ENCODE assay signal across 8 cellular contexts in genomic region chr21:41953831-41954653, GRCh38. TPM values are rescaled to one million over a fixed set of nuclear protein-coding genes. Genes with fewer than 3 reads are reported as not detected.
DNase-seq lines count a peak whose midpoint lies in the region; ATAC-seq lines count a peak whose summit lies in the region.

Gene C2CD2, minus strand, starts transcription at chr21:41954018. Its CDS starts 370 bp downstream, at chr21:41953648.

- peaks cover 12% of the 10 kb centered on the region for H3K36me3 ChIP-seq in SJSA1

- H3K4me1 ChIP-seq in SJSA1 (replicated peaks), result peaks cover 60% of the 10 kb centered on the region

- H3K9me3 ChIP-seq in SJSA1 (replicated peaks), result 0 out of 2 replicates have a peak, but pooled peaks cover 3% of the 10 kb centered on the region

- peak; percentile 43 for ATAC-seq in HG02970 (IDR thresholded peaks at IDR 0.05; ENCODE audit: low FRiP score, unreplicated experiment)

- no peaks in the 10 kb centered on the region for H3K27me3 ChIP-seq in SJSA1 (replicated peaks)
- H3K27me3 ChIP-seq in layer of hippocampus (ENCODE audit: control insufficient read depth, insufficient read depth, low read length), result no peaks in the 10 kb centered on the region

- peak; percentile 4 for DNase-seq in activated gamma-delta T cell treated with anti-CD3 and anti-CD28 coated beads, Interleukin-2, amount 50 U/mL, for 16 hours (ENCODE audit: low read depth)
- DNase-seq in activated gamma-delta T cell treated with Interleukin-2 at 50 U/mL for 16 hours (no peak), SJSA1 (ENCODE audit: low read depth in 1 of 2, low spot score in 2 of 2) (peak; percentile 83 to 86), amniotic stem cell (lab: John Stamatoyannopoulos, UW) (no peak)
- DNase-seq in stimulated activated CD4-positive, alpha-beta T cell treated with anti-CD3 and anti-CD28 coated beads, Interleukin-2, amount 100 ng/mL, for 24 hours, result peak; percentile 30 to 57

- peak within 1 kb of the TSS; percentile 54 for H3K27ac ChIP-seq in SJSA1
- H3K27ac ChIP-seq in cingulate gyrus (ENCODE audit: low read depth, low read length), result peak within 1 kb of the TSS; percentile 47
- H3K27ac ChIP-seq in layer of hippocampus (ENCODE audit: low read depth, low read length), result peak within 1 kb of the TSS; percentile 66

- H3K4me3 ChIP-seq in SJSA1, result peak within 1 kb of the TSS; percentile 94

RNA-seq across cellular contexts. Expression of gene C2CD2, which starts in this region (rescaled TPM):
- total RNA-seq in SJSA1 (2014; rRNA removed; shearing (Covaris generic)), result 9.3 and 17.1 TPM in 2 replicates

Comparison
In these comparisons a context has a peak if more than half of its experiments do, and no peak if none do; other contexts are left out.
1. DNase-seq: peak in activated gamma-delta T cell treated with anti-CD3 and anti-CD28 coated beads, Interleukin-2, amount 50 U/mL, for 16 hours (single experiment), SJSA1 (2 of 2) and stimulated activated CD4-positive, alpha-beta T cell treated with anti-CD3 and anti-CD28 coated beads, Interleukin-2, amount 100 ng/mL, for 24 hours (2 of 2); none in activated gamma-delta T cell treated with Interleukin-2 at 50 U/mL for 16 hours (single experiment) and amniotic stem cell (single experiment).
2. Peak in every context shown above with its lines, with median percentiles within 50 percentile points of each other: H3K27ac ChIP-seq.